1 cellular context compared by ENCODE assay signal in genomic region chr6:16337280-16337975, GRCh38.
TF ChIP-seq lines count a peak whose summit lies in the region.

No MANE protein-coding gene starts in this region.

TF ChIP-seq in K562, 482 proteins besides CTCF, POLR2A, EP300 and RAD21 (continued from another document and continues in another):
- TF ChIP-seq RREB1 (CRISPR knock-in tag; IDR thresholded peaks at IDR 0.05) = 0 out of 2 replicates have a peak, but pooled peaks have one; percentile 11
- peak; percentile 75; the same call in 1 of the 2 replicates for TF ChIP-seq FOXJ2 (tag; IDR thresholded peaks at IDR 0.05)
- TF ChIP-seq XRCC5 (IDR thresholded peaks at IDR 0.05; ENCODE audit: low read depth, low read length) = no peak
- TF ChIP-seq ZBTB11 (CRISPR knock-in tag; IDR thresholded peaks at IDR 0.05) = no peak
- TF ChIP-seq CTCFL (IDR thresholded peaks at IDR 0.05; ENCODE audit: borderline replicate concordance, insufficient read depth, low read depth, low read length, poor library complexity, severe bottlenecking) = no peak
- no peak for TF ChIP-seq ZNF518B (CRISPR knock-in tag; IDR thresholded peaks at IDR 0.05)
- 0 out of 2 replicates have a peak, but pooled peaks have one; percentile 12 for TF ChIP-seq ZBTB40 (IDR thresholded peaks at IDR 0.05)
- TF ChIP-seq ZBTB40 (CRISPR knock-in tag; IDR thresholded peaks at IDR 0.05) = no peak
- no peak for TF ChIP-seq PCBP1 (IDR thresholded peaks at IDR 0.05; ENCODE audit: low read depth, low read length, poor library complexity, severe bottlenecking)
- TF ChIP-seq EZH2 (IDR thresholded peaks at IDR 0.05; ENCODE audit: borderline replicate concordance, low read depth, low read length) = no peak
- no peak for TF ChIP-seq ZNF561 (CRISPR knock-in tag; conservative IDR thresholded peaks at IDR 0.05)
- no peak for TF ChIP-seq SIRT6 (IDR thresholded peaks at IDR 0.05; ENCODE audit: low read depth, low read length)
- TF ChIP-seq HMGXB4 (CRISPR knock-in tag; IDR thresholded peaks at IDR 0.05) = no peak
- no peak for TF ChIP-seq PURB (CRISPR knock-in tag; IDR thresholded peaks at IDR 0.05; ENCODE audit: low read depth)
- TF ChIP-seq NKRF (IDR thresholded peaks at IDR 0.05; ENCODE audit: borderline replicate concordance) = no peak
- no peak for TF ChIP-seq ZNF780A (CRISPR knock-in tag; IDR thresholded peaks at IDR 0.05)
- no peak for TF ChIP-seq WHSC1 (IDR thresholded peaks at IDR 0.05; ENCODE audit: low read length)
- TF ChIP-seq CAMTA2 (CRISPR knock-in tag; conservative IDR thresholded peaks at IDR 0.05) = no peak
